In genomic region chr1:28369518-28370219, GRCh38 we compare ENCODE assay signal across 8 cellular contexts.
DNase-seq lines count a peak whose midpoint lies in the region; ATAC-seq lines count a peak whose summit lies in the region.

PHACTR4 (plus strand) TSS chr1:28369740; CDS start chr1:28407448, 37,708 bp downstream.

- H3K27ac Mint-ChIP-seq in central memory CD8-positive, alpha-beta T cell (ENCODE audit: low read depth) = peak within 1 kb of the TSS; percentile 78

- no peaks in the 10 kb centered on the region for H3K9me3 Mint-ChIP-seq in central memory CD8-positive, alpha-beta T cell

- ATAC-seq in GM18909 (IDR thresholded peaks at IDR 0.05; ENCODE audit: poor library complexity, unreplicated experiment) = peak; percentile 91
- peak; percentile 87 for ATAC-seq in HG03175 (IDR thresholded peaks at IDR 0.05; ENCODE audit: unreplicated experiment)
- peak; percentile 95 to 97 for ATAC-seq in activated CD4-positive, CD25-positive, alpha-beta regulatory T cell treated with anti-CD3 and anti-CD28 coated beads, Interleukin-2, amount 50 U/mL, for 24 hours
- peak; percentile 78 for ATAC-seq in central memory CD8-positive, alpha-beta T cell (replicated peaks; ENCODE audit: extremely low read depth, poor library complexity, severe bottlenecking)

- peak within 1 kb of the TSS; percentile 89 for H3K4me3 Mint-ChIP-seq in central memory CD8-positive, alpha-beta T cell

- H3K4me1 Mint-ChIP-seq in central memory CD8-positive, alpha-beta T cell = peaks cover 19% of the 10 kb centered on the region

- H3K36me3 Mint-ChIP-seq in central memory CD8-positive, alpha-beta T cell (ENCODE audit: insufficient read depth) = peaks cover 6% of the 10 kb centered on the region

- DNase-seq in AG08395 (ENCODE audit: low spot score) = peak; percentile 94
- peak; percentile 96 for DNase-seq in NCI-H345 (lab: John Stamatoyannopoulos, UW)
- DNase-seq in central memory CD8-positive, alpha-beta T cell (ENCODE audit: low spot score in 2 of 2) = peak; percentile 49 to 50
- DNase-seq in islet precursor cell = peak; percentile 98
- peak; percentile 79 for DNase-seq in stimulated activated CD4-positive, alpha-beta T cell treated with anti-CD3 and anti-CD28 coated beads, Interleukin-12 subunit alpha, Interleukin-12 subunit beta, amount 100 ng/mL, for 4 hours

- H3K27me3 Mint-ChIP-seq in central memory CD8-positive, alpha-beta T cell = no peaks in the 10 kb centered on the region

Comparison
In these comparisons a context has a peak if more than half of its experiments do, and no peak if none do; other contexts are left out.
1. Peak in every context shown above with its lines: DNase-seq and ATAC-seq.